25 cellular contexts compared by ENCODE assay signal in the genomic region with DNA sequence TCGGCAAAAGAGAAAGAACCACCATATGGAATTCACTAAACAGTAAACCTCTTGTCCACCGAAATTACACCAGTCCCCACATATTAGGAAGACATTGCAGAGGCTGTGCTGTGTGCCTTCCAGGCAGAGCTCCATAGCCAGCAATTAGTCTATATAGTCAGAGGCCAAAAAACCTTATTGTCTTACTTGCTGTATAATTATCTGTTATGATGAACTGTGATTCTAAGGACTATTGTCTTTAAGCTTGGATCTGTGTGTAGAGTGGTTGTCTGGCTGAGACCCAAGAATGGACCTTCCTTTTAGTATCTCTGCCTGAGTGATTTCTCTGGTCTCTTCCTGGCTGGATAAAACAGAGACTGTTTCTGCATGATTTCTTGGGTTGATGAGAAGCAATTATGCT.
A peak's percentile ranks its signal among the peaks of the same experiment; 100 is the strongest.
DNase-seq lines count a peak whose midpoint lies in the region; ATAC-seq and TF ChIP-seq lines count a peak whose summit lies in the region.
"Had no signal": no experiment of that assay in that cellular context is flagged by ENCODE, and none has a peak within 500 bp of the region (broad histone marks: within the 10 kb centered on the region; RNA-seq: fewer than 3 reads in every experiment).

No MANE protein-coding gene starts in this region.

- H4K8ac ChIP-seq in neuronal stem cell (ENCODE audit: low read depth, low read length) = no peak overlapping the region

- WGBS in neuronal stem cell (ENCODE audit: extremely low coverage in 2 of 2, insufficient read length in 2 of 2, insufficient replicate concordance in 1 of 2), 2 donors = no CpG with 5 or more reads among the region's 2 CpGs

- no peak overlapping the region for H2BK12ac ChIP-seq in neuronal stem cell (ENCODE audit: low read length)

- H3K4ac ChIP-seq in neuronal stem cell (ENCODE audit: low read length) = no peak overlapping the region

- H2AK5ac ChIP-seq in neuronal stem cell (ENCODE audit: low read depth, low read length) = no peak overlapping the region

- no peak overlapping the region for H3K9ac ChIP-seq in neuronal stem cell (ENCODE audit: low read depth, low read length, poor library complexity)

- no peak for ATAC-seq in HG03442 (IDR thresholded peaks at IDR 0.05; ENCODE audit: unreplicated experiment)
- ATAC-seq in lower lobe of right lung = no peak
- ATAC-seq: activated CD4-positive, CD25-positive, alpha-beta regulatory T cell treated with anti-CD3 and anti-CD28 coated beads, Interleukin-2, amount 50 U/mL, for 24 hours; CD8-positive, alpha-beta T cell; left cardiac atrium had no signal

- no peak overlapping the region for H4K91ac ChIP-seq in neuronal stem cell (ENCODE audit: low read depth, low read length, poor library complexity)

- H3K9me3 ChIP-seq in neuronal stem cell (replicated peaks in 1 of 2; ENCODE audit: control insufficient read depth in 2 of 2, insufficient read depth in 1 of 2, low read depth in 1 of 2, low read length in 2 of 2) (no peaks in the 10 kb centered on the region), lower lobe of right lung (no peaks in the 10 kb centered on the region)
- H3K9me3 ChIP-seq: testis, vagina had no signal

- H2BK5ac ChIP-seq in neuronal stem cell (ENCODE audit: low read length) = no peak overlapping the region

- H3K27me3 ChIP-seq in neuronal stem cell (ENCODE audit: control insufficient read depth in 3 of 3, insufficient read depth in 3 of 3, low read depth in 1 of 3, low read length in 3 of 3) (no peaks in the 10 kb centered on the region), lower lobe of right lung (ENCODE audit: low read depth) (no peaks in the 10 kb centered on the region)
- H3K27me3 ChIP-seq: testis, vagina had no signal

- H3K4me3 ChIP-seq in neuronal stem cell (ENCODE audit: low read length in 2 of 2) = no peak overlapping the region
- no peak overlapping the region for H3K4me3 ChIP-seq in lower lobe of right lung
- H3K4me3 ChIP-seq: testis, vagina had no signal

- H3K27ac ChIP-seq in neuronal stem cell (replicated peaks; ENCODE audit: low read length) (peak overlapping the region; percentile 76), lower lobe of right lung (no peak overlapping the region)
- H3K27ac ChIP-seq: testis, vagina had no signal

- intact Hi-C loops in lower lobe of right lung (cut with DNase I) = no loop called here

- no peak for TF ChIP-seq CTCF in lower lobe of right lung (IDR thresholded peaks at IDR 0.05)

- H3K4me2 ChIP-seq in neuronal stem cell (ENCODE audit: insufficient read depth, low read length, poor library complexity, severe bottlenecking) = no peak overlapping the region

- H3K18ac ChIP-seq in neuronal stem cell (ENCODE audit: low read length) = no peak overlapping the region

- no peak overlapping the region for H3K23ac ChIP-seq in neuronal stem cell (ENCODE audit: low read depth, low read length, poor library complexity)

- H3K79me1 ChIP-seq in neuronal stem cell (ENCODE audit: low read depth, low read length) = no peaks in the 10 kb centered on the region

- DNase-seq in NCI-H1092 treated with DMSO at 0.1 percent for 48 hours (lab: John Stamatoyannopoulos, UW) = peak; percentile 78
- peak; percentile 55 for DNase-seq in NCI-H1694 (lab: John Stamatoyannopoulos, UW)
- peak; percentile 84 to 93 for DNase-seq in NCI-H446 (lab: John Stamatoyannopoulos, UW)
- DNase-seq in neuronal stem cell (ENCODE audit: low spot score) = no peak
- DNase-seq in lower lobe of right lung = no peak
- no peak for DNase-seq in DMS53 treated with DMSO at 0.1 percent for 48 hours (lab: John Stamatoyannopoulos, UW; ENCODE audit: unreplicated experiment)
- DNase-seq: activated naive CD4-positive, alpha-beta T cell treated with anti-CD3 and anti-CD28 coated beads, Interleukin-2, amount 10 ng/mL, durations not matched to agents 7 days and 5 days; activated T-cell treated with anti-CD3 and anti-CD28 coated beads, Interleukin-2, amount 50 U/mL, for 24 hours; CD8-positive, alpha-beta T cell; DND-41; glutamatergic neuron; left cardiac atrium; mesendoderm; MM.1S; NCI-H774; occipital lobe; OCI-M1; SHP77 treated with DMSO at 0.1 percent for 48 hours; stimulated activated CD4-positive, alpha-beta T cell treated with anti-CD3 and anti-CD28 coated beads, Interleukin-2, amount 100 ng/mL, for 48 hours; stimulated activated naive CD4-positive, alpha-beta T cell; SW 1271; testis had no signal

- no peaks in the 10 kb centered on the region for H3K36me3 ChIP-seq in neuronal stem cell (replicated peaks in 1 of 2; ENCODE audit: control insufficient read depth in 2 of 2, insufficient read depth in 2 of 2, low read length in 2 of 2)
- no peaks in the 10 kb centered on the region for H3K36me3 ChIP-seq in lower lobe of right lung
- H3K36me3 ChIP-seq: vagina had no signal

- H3K4me1 ChIP-seq in neuronal stem cell (ENCODE audit: control insufficient read depth in 2 of 2, insufficient read depth in 1 of 2, low read depth in 1 of 2, low read length in 2 of 2) (peaks cover 0 to 13% of the 10 kb centered on the region in 2 donors), lower lobe of right lung (no peaks in the 10 kb centered on the region)
- H3K4me1 ChIP-seq: testis, vagina had no signal

- H3K14ac ChIP-seq in neuronal stem cell (ENCODE audit: low read length) = no peak overlapping the region

- H2AFZ ChIP-seq in neuronal stem cell (ENCODE audit: low read length) = no peak overlapping the region

- no peak overlapping the region for H2BK15ac ChIP-seq in neuronal stem cell (ENCODE audit: low read length)

- no peak overlapping the region for H2BK120ac ChIP-seq in neuronal stem cell (ENCODE audit: low read depth, low read length)

Comparison
In these comparisons a context has a peak if more than half of its experiments do, and no peak if none do; other contexts are left out.
1. DNase-seq: peak in NCI-H1092 treated with DMSO at 0.1 percent for 48 hours (single experiment), NCI-H1694 (single experiment) and NCI-H446 (2 of 2); none in neuronal stem cell (single experiment), lower lobe of right lung (single experiment) and DMS53 treated with DMSO at 0.1 percent for 48 hours (single experiment).